14 cellular contexts compared by ENCODE assay signal in genomic region chr11:46528445-46529085, GRCh38.
DNase-seq lines count a peak whose midpoint lies in the region; ATAC-seq lines count a peak whose summit lies in the region.
"Had no signal": no experiment of that assay in that cellular context is flagged by ENCODE, and none has a peak within 500 bp of the region (broad histone marks: within the 10 kb centered on the region; RNA-seq: fewer than 3 reads in every experiment).

No MANE protein-coding gene starts in this region.

- POLR2A ChIA-PET in activated CD4-positive, alpha-beta T cell treated with anti-CD3 and anti-CD28 coated beads, Interleukin-2, amount 10 ng/mL, durations not matched to agents 7 days and 5 days (lab: Charles Lee), result no interaction called here

- ATAC-seq in activated T-cell treated with anti-CD3 and anti-CD28 coated beads, Interleukin-2, amount 50 U/mL, for 4 hours, result peak; percentile 66 to 70

- H3K4me3 ChIP-seq in mucosa of stomach (ENCODE audit: low read length), result no peak overlapping the region
- H3K4me3 ChIP-seq: A549, gastrocnemius medialis had no signal

- H3K4me1 ChIP-seq in mucosa of stomach (ENCODE audit: control insufficient read depth, insufficient read depth, low read length), result peaks cover 12% of the 10 kb centered on the region

- peak overlapping the region; percentile 5 for H3K9ac ChIP-seq in mucosa of stomach (ENCODE audit: low read length)

- peaks cover 19% of the 10 kb centered on the region for H3K4me1 Mint-ChIP-seq in activated CD4-positive, alpha-beta T cell treated with anti-CD3 and anti-CD28 coated beads, Interleukin-2, amount 10 ng/mL, durations not matched to agents 7 days and 5 days
- peaks cover 32% of the 10 kb centered on the region for H3K4me1 Mint-ChIP-seq in activated T-cell treated with anti-CD3 and anti-CD28 coated beads, Interleukin-2, amount 50 U/mL, for 4 hours (ENCODE audit: low read depth)

- CTCF ChIA-PET in activated CD4-positive, alpha-beta T cell treated with anti-CD3 and anti-CD28 coated beads, Interleukin-2, amount 10 ng/mL, durations not matched to agents 7 days and 5 days (lab: Charles Lee), result interaction anchor here (0.6 to 1.5 kb wide), 11 partner anchors 10 to 397 kb away, joined by 3 to 6 read pairs (median 4); partner anchors contain the start of gene CHRM4

- H3K27me3 Mint-ChIP-seq in activated CD4-positive, alpha-beta T cell treated with anti-CD3 and anti-CD28 coated beads, Interleukin-2, amount 10 ng/mL, durations not matched to agents 7 days and 5 days, result no peaks in the 10 kb centered on the region
- H3K27me3 Mint-ChIP-seq in activated T-cell treated with anti-CD3 and anti-CD28 coated beads, Interleukin-2, amount 50 U/mL, for 4 hours (ENCODE audit: low read depth), result no peaks in the 10 kb centered on the region
- H3K27me3 Mint-ChIP-seq: CD4-positive, CD25-positive, alpha-beta regulatory T cell; stimulated activated memory B cell treated with anti-CD40 and anti-IgM and Interleukin-4, amounts not matched to agents 10 μg/mL and 1 μg/mL and 100 μg/mL, for 72 hours had no signal

- no peak overlapping the region for H3K4me3 Mint-ChIP-seq in activated CD4-positive, alpha-beta T cell treated with anti-CD3 and anti-CD28 coated beads, Interleukin-2, amount 10 ng/mL, durations not matched to agents 7 days and 5 days
- H3K4me3 Mint-ChIP-seq in activated T-cell treated with anti-CD3 and anti-CD28 coated beads, Interleukin-2, amount 50 U/mL, for 4 hours, result peak overlapping the region; percentile 44
- H3K4me3 Mint-ChIP-seq: CD4-positive, CD25-positive, alpha-beta regulatory T cell; nephron progenitor cell; stimulated activated memory B cell treated with anti-CD40 and anti-IgM and Interleukin-4, amounts not matched to agents 10 μg/mL and 1 μg/mL and 100 μg/mL, for 72 hours had no signal

- H3K36me3 Mint-ChIP-seq in activated CD4-positive, alpha-beta T cell treated with anti-CD3 and anti-CD28 coated beads, Interleukin-2, amount 10 ng/mL, durations not matched to agents 7 days and 5 days (ENCODE audit: low read depth), result peaks cover 11% of the 10 kb centered on the region
- H3K36me3 Mint-ChIP-seq in activated T-cell treated with anti-CD3 and anti-CD28 coated beads, Interleukin-2, amount 50 U/mL, for 4 hours (ENCODE audit: insufficient read depth), result peaks cover 5% of the 10 kb centered on the region

- H3K9me3 Mint-ChIP-seq in activated CD4-positive, alpha-beta T cell treated with anti-CD3 and anti-CD28 coated beads, Interleukin-2, amount 10 ng/mL, durations not matched to agents 7 days and 5 days, result no peaks in the 10 kb centered on the region
- H3K9me3 Mint-ChIP-seq in activated T-cell treated with anti-CD3 and anti-CD28 coated beads, Interleukin-2, amount 50 U/mL, for 4 hours, result no peaks in the 10 kb centered on the region
- H3K9me3 Mint-ChIP-seq: CD4-positive, CD25-positive, alpha-beta regulatory T cell; stimulated activated memory B cell treated with anti-CD40 and anti-IgM and Interleukin-4, amounts not matched to agents 10 μg/mL and 1 μg/mL and 100 μg/mL, for 72 hours had no signal

- no peak overlapping the region for H3K27ac Mint-ChIP-seq in activated CD4-positive, alpha-beta T cell treated with anti-CD3 and anti-CD28 coated beads, Interleukin-2, amount 10 ng/mL, durations not matched to agents 7 days and 5 days
- H3K27ac Mint-ChIP-seq: nephron progenitor cell; stimulated activated memory B cell treated with anti-CD40 and anti-IgM and Interleukin-4, amounts not matched to agents 10 μg/mL and 1 μg/mL and 100 μg/mL, for 72 hours had no signal

- H3K27me3 ChIP-seq in mucosa of stomach (ENCODE audit: control insufficient read depth, insufficient read depth, low read length), result no peaks in the 10 kb centered on the region
- H3K27me3 ChIP-seq: gastrocnemius medialis had no signal

- DNase-seq in activated CD4-positive, alpha-beta T cell treated with anti-CD3 and anti-CD28 coated beads for 48 hours, result peak; percentile 39
- DNase-seq in activated CD4-positive, alpha-beta T cell treated with anti-CD3 and anti-CD28 coated beads, Interleukin-2, amount 10 ng/mL, durations not matched to agents 7 days and 5 days, result no peak
- DNase-seq in DMS79 treated with DMSO at 0.1 percent for 48 hours (lab: John Stamatoyannopoulos, UW), result peak; percentile 51
- DNase-seq in activated T-cell treated with anti-CD3 and anti-CD28 coated beads, Interleukin-2, amount 50 U/mL, for 4 hours, result no peak
- DNase-seq in HuH-7 (ENCODE audit: low spot score), result no peak
- DNase-seq in activated effector memory CD4-positive, alpha-beta T cell treated with anti-CD3 and anti-CD28 coated beads, Interleukin-2, amount 50 U/mL, for 16 hours, result no peak
- DNase-seq in putamen (ENCODE audit: low spot score), result no peak
- DNase-seq: NCI-H524 treated with DMSO at 0.1 percent for 48 hours had no signal

- H3K9me3 ChIP-seq in mucosa of stomach (ENCODE audit: control insufficient read depth, low read length), result no peaks in the 10 kb centered on the region
- H3K9me3 ChIP-seq: A549, gastrocnemius medialis had no signal

- H3K36me3 ChIP-seq in mucosa of stomach (ENCODE audit: control insufficient read depth, insufficient read depth, low read length), result no peaks in the 10 kb centered on the region
- H3K36me3 ChIP-seq: gastrocnemius medialis had no signal

Comparison
In these comparisons a context has a peak if more than half of its experiments do, and no peak if none do; other contexts are left out.
1. DNase-seq: peak in activated CD4-positive, alpha-beta T cell treated with anti-CD3 and anti-CD28 coated beads for 48 hours (single experiment) and DMS79 treated with DMSO at 0.1 percent for 48 hours (single experiment); none in activated CD4-positive, alpha-beta T cell treated with anti-CD3 and anti-CD28 coated beads, Interleukin-2, amount 10 ng/mL, durations not matched to agents 7 days and 5 days (single experiment), activated T-cell treated with anti-CD3 and anti-CD28 coated beads, Interleukin-2, amount 50 U/mL, for 4 hours (single experiment), HuH-7 (single experiment), activated effector memory CD4-positive, alpha-beta T cell treated with anti-CD3 and anti-CD28 coated beads, Interleukin-2, amount 50 U/mL, for 16 hours (single experiment) and putamen (single experiment).